Comparison of ENCODE assay signal across 9 cellular contexts in genomic region chr9:99588299-99588698, GRCh38.
"Had no signal": no experiment of that assay in that cellular context is flagged by ENCODE, and none has a peak within 500 bp of the region (broad histone marks: within the 10 kb centered on the region; RNA-seq: fewer than 3 reads in every experiment).

No MANE protein-coding gene starts in this region.

- H3K9me3 Mint-ChIP-seq: HFFc6 had no signal

- DNase-seq: GM23248, GOT3, H7, HFFc6, IMR-90, KG1 had no signal

- H3K9ac ChIP-seq: GM23248 had no signal

- H3K36me3 ChIP-seq: HAP-1 had no signal

- H3K9me3 ChIP-seq: HAP-1 had no signal

- H3K4me3 ChIP-seq: GM23248, HAP-1, K562 had no signal

- H2AFZ ChIP-seq: GM23248 had no signal

- H3K27ac ChIP-seq: GM23248 had no signal

- H3K4me3 Mint-ChIP-seq: HFFc6 had no signal

- ATAC-seq: HCT116, K562 had no signal

- H3K27ac Mint-ChIP-seq: HFFc6 had no signal
